ENCODE assay signal across 8 cellular contexts in genomic region chr15:22811640-22812039, GRCh38. TPM values are rescaled to one million over a fixed set of nuclear protein-coding genes. Genes with fewer than 3 reads are reported as not detected.
DNase-seq lines count a peak whose midpoint lies in the region; ATAC-seq and TF ChIP-seq lines count a peak whose summit lies in the region.

No MANE protein-coding gene starts in this region.

- ATAC-seq in RWPE2 (ENCODE audit: low read depth) (peak; percentile 49; the same call in 2 of the 3 replicates), HG02763 (IDR thresholded peaks at IDR 0.05; ENCODE audit: unreplicated experiment) (no peak), GM19455 (IDR thresholded peaks at IDR 0.05; ENCODE audit: unreplicated experiment) (no peak)
- no peak for ATAC-seq in stimulated activated naive B cell treated with anti-CD40 and anti-IgM and Interleukin-4, amounts not matched to agents 10 μg/mL and 1 μg/mL and 100 μg/mL, for 72 hours (replicated peaks)
- ATAC-seq in activated CD8-positive, alpha-beta memory T cell treated with anti-CD3 and anti-CD28 coated beads, Interleukin-2, amount 10 ng/mL, durations not matched to agents 7 days and 5 days: no peak

- H3K4me1 ChIP-seq in RWPE2 (ENCODE audit: insufficient read depth, poor library complexity, severe bottlenecking) (no peaks in the 10 kb centered on the region), cardiac muscle cell (ENCODE audit: low read depth) (no peaks in the 10 kb centered on the region)

- H3K27me3 ChIP-seq in RWPE2 (ENCODE audit: insufficient read depth, poor library complexity, severe bottlenecking) (no peaks in the 10 kb centered on the region), cardiac muscle cell (no peaks in the 10 kb centered on the region)

- CTCF ChIA-PET in activated CD8-positive, alpha-beta memory T cell treated with anti-CD3 and anti-CD28 coated beads, Interleukin-2, amount 10 ng/mL, durations not matched to agents 7 days and 5 days (lab: Charles Lee): no interaction called here

- DNase-seq in NCI-H524 (lab: John Stamatoyannopoulos, UW) (peak; percentile 20 to 58), NCI-H524 treated with DMSO at 0.1 percent for 48 hours (lab: John Stamatoyannopoulos, UW) (no peak), RWPE2 (ENCODE audit: low spot score) (peak; percentile 49), cardiac muscle cell (ENCODE audit: low read depth in 1 of 2, low spot score in 1 of 2) (peak in 1 of 2 donors; percentile 30)
- no peak for DNase-seq in stimulated activated naive B cell treated with anti-CD40 and anti-IgM and Interleukin-4, amounts not matched to agents 10 μg/mL and 1 μg/mL and 100 μg/mL, for 72 hours
- no peak for DNase-seq in activated CD8-positive, alpha-beta memory T cell treated with anti-CD3 and anti-CD28 coated beads, Interleukin-2, amount 10 ng/mL, durations not matched to agents 7 days and 5 days

- TF ChIP-seq CTCF in RWPE2 (IDR thresholded peaks at IDR 0.05; ENCODE audit: poor library complexity, severe bottlenecking) (peak; percentile 48), cardiac muscle cell (IDR thresholded peaks at IDR 0.05; ENCODE audit: low read depth, low read length) (peak; percentile 39)

- H3K9me3 ChIP-seq in RWPE2 (ENCODE audit: severe bottlenecking) (no peaks in the 10 kb centered on the region), cardiac muscle cell (ENCODE audit: low read depth) (no peaks in the 10 kb centered on the region)

- no peaks in the 10 kb centered on the region for H3K27me3 Mint-ChIP-seq in stimulated activated naive B cell treated with anti-CD40 and anti-IgM and Interleukin-4, amounts not matched to agents 10 μg/mL and 1 μg/mL and 100 μg/mL, for 72 hours
- no peaks in the 10 kb centered on the region for H3K27me3 Mint-ChIP-seq in activated CD8-positive, alpha-beta memory T cell treated with anti-CD3 and anti-CD28 coated beads, Interleukin-2, amount 10 ng/mL, durations not matched to agents 7 days and 5 days

- no peak overlapping the region for H3K4me3 Mint-ChIP-seq in stimulated activated naive B cell treated with anti-CD40 and anti-IgM and Interleukin-4, amounts not matched to agents 10 μg/mL and 1 μg/mL and 100 μg/mL, for 72 hours
- no peak overlapping the region for H3K4me3 Mint-ChIP-seq in activated CD8-positive, alpha-beta memory T cell treated with anti-CD3 and anti-CD28 coated beads, Interleukin-2, amount 10 ng/mL, durations not matched to agents 7 days and 5 days

- H3K27ac Mint-ChIP-seq in stimulated activated naive B cell treated with anti-CD40 and anti-IgM and Interleukin-4, amounts not matched to agents 10 μg/mL and 1 μg/mL and 100 μg/mL, for 72 hours: peak overlapping the region; percentile 65
- no peak overlapping the region for H3K27ac Mint-ChIP-seq in activated CD8-positive, alpha-beta memory T cell treated with anti-CD3 and anti-CD28 coated beads, Interleukin-2, amount 10 ng/mL, durations not matched to agents 7 days and 5 days

- H3K27ac ChIP-seq in RWPE2 (ENCODE audit: poor library complexity, severe bottlenecking): no peak overlapping the region
- H3K27ac ChIP-seq in cardiac muscle cell: no peak overlapping the region

- no peaks in the 10 kb centered on the region for H3K9me3 Mint-ChIP-seq in stimulated activated naive B cell treated with anti-CD40 and anti-IgM and Interleukin-4, amounts not matched to agents 10 μg/mL and 1 μg/mL and 100 μg/mL, for 72 hours
- no peaks in the 10 kb centered on the region for H3K9me3 Mint-ChIP-seq in activated CD8-positive, alpha-beta memory T cell treated with anti-CD3 and anti-CD28 coated beads, Interleukin-2, amount 10 ng/mL, durations not matched to agents 7 days and 5 days (ENCODE audit: low read depth)

- H3K36me3 Mint-ChIP-seq in stimulated activated naive B cell treated with anti-CD40 and anti-IgM and Interleukin-4, amounts not matched to agents 10 μg/mL and 1 μg/mL and 100 μg/mL, for 72 hours: peaks cover 25 to 44% of the 10 kb centered on the region in 2 donors
- H3K36me3 Mint-ChIP-seq in activated CD8-positive, alpha-beta memory T cell treated with anti-CD3 and anti-CD28 coated beads, Interleukin-2, amount 10 ng/mL, durations not matched to agents 7 days and 5 days: peaks cover 6% of the 10 kb centered on the region

- no peak overlapping the region for H3K4me3 ChIP-seq in RWPE2 (ENCODE audit: severe bottlenecking)
- H3K4me3 ChIP-seq in cardiac muscle cell: no peak overlapping the region

- peaks cover 9% of the 10 kb centered on the region; the same call in 1 of the 2 replicates for H3K36me3 ChIP-seq in RWPE2 (ENCODE audit: low read depth)
- no peaks in the 10 kb centered on the region for H3K36me3 ChIP-seq in cardiac muscle cell

- H3K4me1 Mint-ChIP-seq in stimulated activated naive B cell treated with anti-CD40 and anti-IgM and Interleukin-4, amounts not matched to agents 10 μg/mL and 1 μg/mL and 100 μg/mL, for 72 hours: peaks cover 20 to 66% of the 10 kb centered on the region in 2 donors
- peaks cover 5% of the 10 kb centered on the region for H3K4me1 Mint-ChIP-seq in activated CD8-positive, alpha-beta memory T cell treated with anti-CD3 and anti-CD28 coated beads, Interleukin-2, amount 10 ng/mL, durations not matched to agents 7 days and 5 days

RNA-seq across cellular contexts. Expression of gene NIPA1, which starts 25.2 kb away (rescaled TPM):
- total RNA-seq in cardiac muscle cell: 10.1 and 13.6 TPM in 2 replicates
- polyA plus RNA-seq in cardiac muscle cell: 6.5 and 11.6 TPM in 2 replicates
- total RNA-seq in activated CD8-positive, alpha-beta memory T cell treated with anti-CD3 and anti-CD28 coated beads, Interleukin-2, amount 10 ng/mL, durations not matched to agents 7 days and 5 days: 10 to 100 TPM; 20.5 to 26.7 TPM

RNA-seq across cellular contexts. Expression of gene NIPA2, which starts 26.8 kb away (rescaled TPM):
- 49.8 and 80.7 TPM in 2 replicates for total RNA-seq in cardiac muscle cell
- 58.0 and 64.2 TPM in 2 replicates for polyA plus RNA-seq in cardiac muscle cell
- total RNA-seq in activated CD8-positive, alpha-beta memory T cell treated with anti-CD3 and anti-CD28 coated beads, Interleukin-2, amount 10 ng/mL, durations not matched to agents 7 days and 5 days: 10 to 100 TPM; 53.9 to 72.2 TPM

Comparison
In these comparisons a context has a peak if more than half of its experiments do, and no peak if none do; other contexts are left out.
1. DNase-seq: peak in NCI-H524 (2 of 2) and RWPE2 (single experiment); none in NCI-H524 treated with DMSO at 0.1 percent for 48 hours (single experiment), stimulated activated naive B cell treated with anti-CD40 and anti-IgM and Interleukin-4, amounts not matched to agents 10 μg/mL and 1 μg/mL and 100 μg/mL, for 72 hours (single experiment) and activated CD8-positive, alpha-beta memory T cell treated with anti-CD3 and anti-CD28 coated beads, Interleukin-2, amount 10 ng/mL, durations not matched to agents 7 days and 5 days (single experiment).